In the genomic region with DNA sequence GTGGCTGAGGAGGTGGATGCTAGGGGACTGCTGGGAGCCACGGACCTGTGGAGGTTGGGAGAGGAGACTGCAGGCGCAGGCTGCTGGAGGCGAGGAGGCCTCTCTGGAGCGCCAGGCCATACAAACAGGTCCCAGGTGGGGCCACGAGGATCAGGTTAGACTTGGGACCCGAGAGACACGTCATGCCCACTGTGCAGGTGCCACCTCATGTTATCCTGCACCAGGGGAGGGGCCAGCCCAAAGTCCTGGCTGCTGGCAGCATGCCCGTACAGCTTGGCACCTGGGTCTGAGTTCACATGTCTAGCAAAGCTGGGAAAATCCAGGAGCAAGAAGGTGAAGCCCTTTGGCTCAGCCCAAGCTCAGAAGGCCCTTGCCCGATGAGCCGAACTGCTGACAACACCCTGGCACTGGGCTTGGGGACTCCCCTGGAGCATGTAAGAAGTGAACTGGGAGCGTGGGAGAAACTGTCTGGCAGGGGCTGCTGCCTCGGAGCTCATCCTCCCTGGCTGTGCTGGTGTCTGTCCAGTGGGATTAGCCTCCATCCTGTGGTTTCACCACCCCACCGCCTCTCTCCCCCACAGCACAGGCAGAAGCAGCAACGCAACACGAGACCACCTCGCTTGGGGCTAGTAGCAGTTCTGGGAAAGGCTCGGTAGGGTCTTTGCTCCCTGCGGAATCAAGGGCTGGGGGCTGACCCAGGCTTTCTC, we compare ENCODE assay signal across 7 cellular contexts. TPM values are rescaled to one million over a fixed set of nuclear protein-coding genes. Genes with fewer than 3 reads are reported as not detected.
DNase-seq lines count a peak whose midpoint lies in the region; TF ChIP-seq lines count a peak whose summit lies in the region.

No MANE protein-coding gene starts in this region.

- peaks cover 20% of the 10 kb centered on the region for H3K27me3 Mint-ChIP-seq in neural crest cell (ENCODE audit: low read depth)

- no peaks in the 10 kb centered on the region for H3K9me3 Mint-ChIP-seq in neural crest cell

- H3K36me3 ChIP-seq in breast epithelium = no peaks in the 10 kb centered on the region

- no peak overlapping the region for H3K27ac Mint-ChIP-seq in neural crest cell (ENCODE audit: unreplicated experiment)

- peaks cover 0 to 14% of the 10 kb centered on the region in 2 donors for H3K4me1 ChIP-seq in breast epithelium

- H3K4me3 Mint-ChIP-seq in neural crest cell = peak overlapping the region; percentile 85

- intact Hi-C loops in breast epithelium (cut with DNase I; ENCODE audit: low total_unique reads) = no loop called here

- DNase-seq in EH (ENCODE audit: low read depth) (peak; percentile 26), NCI-H2029 treated with DMSO at 0.1 percent for 48 hours (lab: John Stamatoyannopoulos, UW) (peak; percentile 34), breast epithelium (ENCODE audit: low spot score in 2 of 2) (no peak), neural crest cell (ENCODE audit: low read depth, low spot score) (no peak), NCI-H748 (lab: John Stamatoyannopoulos, UW; ENCODE audit: unreplicated experiment) (no peak), NCI-H524 (lab: John Stamatoyannopoulos, UW) (no peak), A172 (ENCODE audit: low spot score) (no peak)

- H3K4me3 ChIP-seq in breast epithelium = no peak overlapping the region

- H3K4me1 Mint-ChIP-seq in neural crest cell = peaks cover 34% of the 10 kb centered on the region

- H3K9me3 ChIP-seq in breast epithelium = no peaks in the 10 kb centered on the region

- TF ChIP-seq POLR2A in breast epithelium (IDR thresholded peaks at IDR 0.05) = no peak

- H3K27ac ChIP-seq in breast epithelium = peak overlapping the region; percentile 97

- TF ChIP-seq CTCF in breast epithelium (IDR thresholded peaks at IDR 0.05) = no peak
- TF ChIP-seq CTCF in neural crest cell (conservative IDR thresholded peaks at IDR 0.05) = no peak

- peaks cover 6% of the 10 kb centered on the region for H3K36me3 Mint-ChIP-seq in neural crest cell (ENCODE audit: low read depth)

- H3K27me3 ChIP-seq in breast epithelium = no peaks in the 10 kb centered on the region

RNA-seq across cellular contexts. Expression of a gene that starts 5.3 kb away (rescaled TPM):
- 100 to 1,000 TPM in 2 of 3 donors, 10 to 100 TPM in 1; 67.0 to 135 (median 124) TPM for total RNA-seq in breast epithelium
- total RNA-seq in neural crest cell = 405 and 429 TPM in 2 replicates
- 173 and 183 TPM in 2 replicates for total RNA-seq in A172 (2014; rRNA removed; shearing (Covaris generic))

RNA-seq across cellular contexts. Expression of a gene that starts 5.6 kb away (rescaled TPM):
- total RNA-seq in breast epithelium (100 to 1,000 TPM; 374 to 475 (median 466) TPM), neural crest cell (364 and 368 TPM in 2 replicates)
- total RNA-seq in A172 (2014; rRNA removed; shearing (Covaris generic)) = 1,091 and 1,235 TPM in 2 replicates

RNA-seq across cellular contexts. Expression of a gene that starts 25.5 kb away (rescaled TPM):
- total RNA-seq in breast epithelium (10 to 100 TPM; 37.4 to 69.5 (median 50.9) TPM), neural crest cell (216 and 217 TPM in 2 replicates)
- 376 and 393 TPM in 2 replicates for total RNA-seq in A172 (2014; rRNA removed; shearing (Covaris generic))

RNA-seq across cellular contexts. Expression of a gene that starts 25.6 kb away (rescaled TPM):
- total RNA-seq in breast epithelium = 100 to 1,000 TPM in 2 of 3 donors, 10 to 100 TPM in 1; 99.7 to 127 (median 117) TPM
- total RNA-seq in neural crest cell = 199 and 200 TPM in 2 replicates
- total RNA-seq in A172 (2014; rRNA removed; shearing (Covaris generic)) = 207 and 245 TPM in 2 replicates

RNA-seq across cellular contexts. Expression of a gene that starts 31.0 kb away (rescaled TPM):
- total RNA-seq in breast epithelium (not detected), neural crest cell (not detected in 2 replicates)
- not detected in 2 replicates for total RNA-seq in A172 (2014; rRNA removed; shearing (Covaris generic))

Comparison
In these comparisons a context has a peak if more than half of its experiments do, and no peak if none do; other contexts are left out.
1. DNase-seq: peak in EH (single experiment) and NCI-H2029 treated with DMSO at 0.1 percent for 48 hours (single experiment); none in breast epithelium (0 of 2), neural crest cell (single experiment), NCI-H748 (single experiment), NCI-H524 (0 of 2) and A172 (single experiment).